Comparison of ENCODE assay signal across 26 cellular contexts in genomic region chr10:132174237-132174636, GRCh38.
"Had no signal": no experiment of that assay in that cellular context is flagged by ENCODE, and none has a peak within 500 bp of the region (broad histone marks: within the 10 kb centered on the region; RNA-seq: fewer than 3 reads in every experiment).

No MANE protein-coding gene starts in this region.

- DNase-seq: activated B cell treated with CpG ODN at 0.5 μM for 24 hours; activated CD4-positive, alpha-beta T cell treated with anti-CD3 and anti-CD28 coated beads, Interleukin-2, amount 50 U/mL, for 1 hour; activated effector memory CD4-positive, alpha-beta T cell treated with anti-CD3 and anti-CD28 coated beads, Interleukin-2, amount 50 U/mL, for 16 hours; activated naive CD4-positive, alpha-beta T cell treated with anti-CD3 and anti-CD28 coated beads for 36 hours; activated naive CD8-positive, alpha-beta T cell treated with anti-CD3 and anti-CD28 coated beads, Interleukin-2, amount 50 U/mL, for 24 hours; activated T-cell treated with anti-CD3 and anti-CD28 coated beads for 4 hours; amygdala; central memory CD4-positive, alpha-beta T cell; colonic mucosa; effector memory CD4-positive, alpha-beta T cell; left ventricle myocardium inferior; mesendoderm; nephron progenitor cell; retina; stimulated activated CD4-positive, alpha-beta T cell treated with anti-CD3 and anti-CD28 coated beads, Interleukin-2, amount 100 ng/mL, for 24 hours; stimulated activated naive CD4-positive, alpha-beta T cell; T-helper 2 cell; uterus had no signal

- H3K36me3 ChIP-seq: breast epithelium, colonic mucosa, ovary, prostate gland, uterus had no signal

- H3K4me3 ChIP-seq: breast epithelium, colonic mucosa, left ventricle myocardium inferior, lung, ovary, prostate gland, skin epidermis, uterus had no signal

- H3K9me3 Mint-ChIP-seq: activated B cell treated with CpG ODN at 0.5 μM for 24 hours; activated naive CD4-positive, alpha-beta T cell treated with anti-CD3 and anti-CD28 coated beads for 36 hours; activated naive CD8-positive, alpha-beta T cell treated with anti-CD3 and anti-CD28 coated beads, Interleukin-2, amount 50 U/mL, for 24 hours had no signal

- H3K9me3 ChIP-seq: breast epithelium, colonic mucosa, left ventricle myocardium inferior, ovary, prostate gland, uterus had no signal

- ATAC-seq: activated naive CD8-positive, alpha-beta T cell treated with anti-CD3 and anti-CD28 coated beads, Interleukin-2, amount 50 U/mL, for 24 hours; sciatic nerve; SK-N-SH treated with all-trans-retinoic acid at 6 μM for 48 hours had no signal

- H3K27ac Mint-ChIP-seq: activated B cell treated with CpG ODN at 0.5 μM for 24 hours; activated naive CD4-positive, alpha-beta T cell treated with anti-CD3 and anti-CD28 coated beads for 36 hours; nephron progenitor cell; type B pancreatic cell had no signal

- H3K4me1 ChIP-seq: breast epithelium, colonic mucosa, prostate gland, uterus had no signal

- H3K27ac ChIP-seq: breast epithelium, colonic mucosa, left ventricle myocardium inferior, ovary, prostate gland, skin epidermis, uterus had no signal

- H3K4me3 Mint-ChIP-seq: activated B cell treated with CpG ODN at 0.5 μM for 24 hours; activated naive CD4-positive, alpha-beta T cell treated with anti-CD3 and anti-CD28 coated beads for 36 hours; activated naive CD8-positive, alpha-beta T cell treated with anti-CD3 and anti-CD28 coated beads, Interleukin-2, amount 50 U/mL, for 24 hours; nephron progenitor cell; type B pancreatic cell had no signal

- H3K27me3 ChIP-seq: colonic mucosa, ovary, uterus had no signal
